ENCODE assay signal across 8 cellular contexts in genomic region chr12:12696562-12697383, GRCh38. TPM values are rescaled to one million over a fixed set of nuclear protein-coding genes. Genes with fewer than 3 reads are reported as not detected.
DNase-seq lines count a peak whose midpoint lies in the region; ATAC-seq lines count a peak whose summit lies in the region.

No MANE protein-coding gene starts in this region.

- H3K9me3 ChIP-seq in muscle layer of colon (ENCODE audit: low read length) = no peaks in the 10 kb centered on the region

- H3K4me3 Mint-ChIP-seq in activated T-cell treated with anti-CD3 and anti-CD28 coated beads, Interleukin-2, amount 50 U/mL, for 24 hours = peak overlapping the region; percentile 83

- H3K9ac ChIP-seq in muscle layer of colon (ENCODE audit: low read length) = peak overlapping the region; percentile 63

- peak overlapping the region; percentile 92 for H3K27ac ChIP-seq in muscle layer of colon (ENCODE audit: low read depth, low read length)

- H3K27me3 ChIP-seq in muscle layer of colon (ENCODE audit: control insufficient read depth in 1 of 2, insufficient read depth in 2 of 2, low read length in 2 of 2) = no peaks in the 10 kb centered on the region

- peaks cover 3% of the 10 kb centered on the region for H3K36me3 Mint-ChIP-seq in activated T-cell treated with anti-CD3 and anti-CD28 coated beads, Interleukin-2, amount 50 U/mL, for 24 hours (ENCODE audit: low read depth)

- H3K4me1 Mint-ChIP-seq in activated T-cell treated with anti-CD3 and anti-CD28 coated beads, Interleukin-2, amount 50 U/mL, for 24 hours (ENCODE audit: low read depth) = peaks cover 53% of the 10 kb centered on the region

- peak overlapping the region; percentile 98 for H3K27ac Mint-ChIP-seq in activated T-cell treated with anti-CD3 and anti-CD28 coated beads, Interleukin-2, amount 50 U/mL, for 24 hours

- H3K4me3 ChIP-seq in muscle layer of colon (ENCODE audit: low read depth in 1 of 2, low read length in 2 of 2) = peak overlapping the region; percentile 31 to 60

- no peaks in the 10 kb centered on the region for H3K36me3 ChIP-seq in muscle layer of colon (ENCODE audit: insufficient read depth, low read length)

- ATAC-seq in GM21390 (IDR thresholded peaks at IDR 0.05; ENCODE audit: unreplicated experiment) = peak; percentile 61
- ATAC-seq in esophagus mucosa = peak; percentile 84

- H3K27me3 Mint-ChIP-seq in activated T-cell treated with anti-CD3 and anti-CD28 coated beads, Interleukin-2, amount 50 U/mL, for 24 hours = no peaks in the 10 kb centered on the region

- DNase-seq in COLO668 (lab: John Stamatoyannopoulos, UW; ENCODE audit: unreplicated experiment) = peak; percentile 89
- peak; percentile 16 to 89 (median 80) for DNase-seq in HUDEP-2 (lab: John Stamatoyannopoulos, UW; ENCODE audit: unreplicated experiment in 76 of 76)
- peak; percentile 97 for DNase-seq in OCI-M1 (lab: John Stamatoyannopoulos, UW)
- peak; percentile 87 for DNase-seq in activated T-cell treated with anti-CD3 and anti-CD28 coated beads, Interleukin-2, amount 50 U/mL, for 24 hours
- DNase-seq in stimulated activated CD8-positive, alpha-beta memory T cell treated with anti-CD3 and anti-CD28 coated beads, Interleukin-7, amount 100 ng/mL, for 24 hours (ENCODE audit: low read depth) = peak; percentile 81

- peaks cover 5% of the 10 kb centered on the region for H3K4me1 ChIP-seq in muscle layer of colon (ENCODE audit: insufficient read depth, low read length)

- H3K9me3 Mint-ChIP-seq in activated T-cell treated with anti-CD3 and anti-CD28 coated beads, Interleukin-2, amount 50 U/mL, for 24 hours = no peaks in the 10 kb centered on the region

RNA-seq across cellular contexts. Expression of gene GPR19, which starts 0.8 kb away (rescaled TPM):
- 0.36 TPM for total RNA-seq in esophagus mucosa

RNA-seq across cellular contexts. Expression of gene CDKN1B, which starts 20.4 kb away (rescaled TPM):
- 20.4 TPM for total RNA-seq in esophagus mucosa

Comparison
In these comparisons a context has a peak if more than half of its experiments do, and no peak if none do; other contexts are left out.
1. Peak in every context shown above with its lines: DNase-seq, ATAC-seq, H3K4me3 ChIP-seq and H3K27ac ChIP-seq.